ENCODE assay signal across 8 cellular contexts in the genomic region with DNA sequence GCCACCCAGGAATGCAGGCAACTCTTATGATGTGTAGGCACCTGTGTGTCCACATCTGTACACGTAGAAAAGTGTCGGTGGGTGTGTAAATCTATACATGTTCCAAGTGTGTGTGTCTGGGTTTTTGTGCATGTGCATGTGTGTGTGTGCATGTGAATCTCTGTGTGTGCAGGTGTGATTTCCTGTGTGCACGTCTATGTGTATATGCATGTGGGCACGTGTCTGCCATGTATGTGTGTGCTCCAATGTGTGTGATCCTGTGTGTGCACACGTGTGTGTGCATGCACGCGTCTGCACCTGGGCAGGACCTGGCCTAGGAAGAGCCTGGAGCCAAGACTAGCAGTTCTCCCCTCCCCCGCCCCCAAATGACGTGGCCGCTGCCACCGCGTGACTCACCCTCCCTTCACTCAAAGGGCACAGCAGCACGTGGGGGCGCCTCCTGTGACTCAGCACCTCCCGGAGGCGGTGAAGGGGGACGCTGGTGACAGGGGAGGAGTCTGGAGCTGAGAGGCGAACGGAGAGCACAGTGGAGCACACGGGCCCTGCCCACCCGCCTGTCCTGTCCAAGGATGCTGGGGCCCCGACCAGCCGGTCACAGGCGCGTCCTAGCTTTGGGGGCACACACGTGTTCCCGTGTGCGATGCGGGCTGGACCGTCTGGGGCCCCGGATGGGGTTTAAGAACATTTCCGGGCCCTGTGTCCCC. TPM values are rescaled to one million over a fixed set of nuclear protein-coding genes. Genes with fewer than 3 reads are reported as not detected.
DNase-seq lines count a peak whose midpoint lies in the region; ATAC-seq, FAIRE-seq and TF ChIP-seq lines count a peak whose summit lies in the region.

No MANE protein-coding gene starts in this region.

- H4K20me1 ChIP-seq in HepG2 (ENCODE audit: insufficient read depth, low read length) = no peaks in the 10 kb centered on the region; the same call in 1 of the 2 replicates

- TF ChIP-seq POLR2A in HepG2 (IDR thresholded peaks at IDR 0.05; ENCODE audit: insufficient read depth in 1 of 2, low read depth in 2 of 2, low read length in 2 of 2) = peak in 1 of 2 experiments; percentile 59; a peak in 2 of 4 replicates

- CTCF ChIA-PET in HepG2 (lab: Yijun Ruan, JAX; ENCODE audit: low intra/inter-chr PET ratio, low total read pairs) = no interaction called here

- POLR2A ChIA-PET in HepG2 (lab: Yijun Ruan, JAX) = interaction anchor here (0.9 to 16.4 kb wide), 8 partner anchors 8 to 60 kb away, joined by 3 to 722 read pairs (median 15); a partner anchor contains a TSS

- BruUV-seq in HepG2 (replicated peaks; lab: Mats Ljungman, UMichigan) = TSS peak; percentile 44

- peak; percentile 68 for FAIRE-seq in HepG2 (lab: Jason Lieb, UNC)

- TF ChIP-seq CTCF in HepG2 (CRISPR knock-in tag; IDR thresholded peaks at IDR 0.05) = peak; percentile 47

- H2AFZ ChIP-seq in HepG2 (ENCODE audit: low read length) = no peak overlapping the region

- peaks cover 76% of the 10 kb centered on the region for H3K4me1 ChIP-seq in HepG2 (ENCODE audit: insufficient read depth, low read length)

- no peaks in the 10 kb centered on the region for H3K79me2 ChIP-seq in HepG2 (ENCODE audit: insufficient read depth, low read length)

- in situ Hi-C loops in HepG2 (cut with HindIII; ENCODE audit: extremely low pct_ligation_motif_present, low pct_unique_long_range_greater_than_20kb) = no loop called here

- peak; percentile 94 for DNase-seq in A172 (ENCODE audit: low spot score)
- peak; percentile 97 for DNase-seq in NCI-H69 (lab: John Stamatoyannopoulos, UW)
- DNase-seq in activated CD4-positive, alpha-beta T cell treated with anti-CD3 and anti-CD28 coated beads, Interleukin-2, amount 50 U/mL, for 24 hours (ENCODE audit: low read depth in 1 of 2, low spot score in 1 of 2) = peak; percentile 87 to 95
- peak; percentile 97 for DNase-seq in dermis blood vessel endothelial cell
- peak; percentile 97 for DNase-seq in HepG2 (ENCODE audit: low spot score)
- DNase-seq in stimulated activated CD4-positive, alpha-beta T cell treated with anti-CD3 and anti-CD28 coated beads, Interleukin-2, amount 100 ng/mL, for 4 hours (ENCODE audit: low read depth) = peak; percentile 98

- no peaks in the 10 kb centered on the region for H3K27me3 ChIP-seq in HepG2 (ENCODE audit: control insufficient read depth in 1 of 2, insufficient read depth in 2 of 2, low read length in 2 of 2)

- peak overlapping the region; percentile 55 to 71 (median 58); a peak in 5 of 6 replicates for H3K4me3 ChIP-seq in HepG2 (replicated peaks in 1 of 3; ENCODE audit: insufficient read depth in 1 of 3, low read depth in 2 of 3, low read length in 3 of 3)

- peak; percentile 36 for ATAC-seq in GM18519 (IDR thresholded peaks at IDR 0.05; ENCODE audit: low FRiP score, unreplicated experiment)
- peak; percentile 57 for ATAC-seq in HG03045 (IDR thresholded peaks at IDR 0.05; ENCODE audit: unreplicated experiment)
- ATAC-seq in HepG2 = peak; percentile 54

- intact Hi-C loops in HepG2 (cut with micrococcal nuclease; ENCODE audit: unreplicated experiment) = no loop called here

- peak overlapping the region; percentile 79 for H3K4me2 ChIP-seq in HepG2 (ENCODE audit: low read depth, low read length)

- H3K27ac ChIP-seq in HepG2 (ENCODE audit: extremely low read length, insufficient read depth, low read length) = peak overlapping the region; percentile 57

- H3K36me3 ChIP-seq in HepG2 (replicated peaks in 1 of 2; ENCODE audit: control insufficient read depth in 1 of 2, insufficient read depth in 2 of 2, low read length in 2 of 2) = no peaks in the 10 kb centered on the region

- WGBS in HepG2 (ENCODE audit: low lambda C conversion rate) = 5% methylated on average over 10 of the region's 32 CpGs

- peak overlapping the region; percentile 70 for H3K9ac ChIP-seq in HepG2 (ENCODE audit: insufficient read depth, low read depth, low read length)

- peak; percentile 9 for TF ChIP-seq RAD21 in HepG2 (CRISPR knock-in tag; IDR thresholded peaks at IDR 0.05)

- TF ChIP-seq EP300 in HepG2 (IDR thresholded peaks at IDR 0.05; ENCODE audit: low read depth in 2 of 2, low read length in 2 of 2) (peak; percentile 42 to 87; a peak in 3 of 4 replicates), HepG2 (CRISPR knock-in tag; IDR thresholded peaks at IDR 0.05; ENCODE audit: borderline replicate concordance) (peak; percentile 94)

- no peaks in the 10 kb centered on the region for H3K9me3 ChIP-seq in HepG2 (ENCODE audit: low read length)

RNA-seq across cellular contexts. Expression of a gene that starts 10.1 kb away (rescaled TPM):
- total RNA-seq in A172 (2014; rRNA removed; shearing (Covaris generic)) = 41.7 and 48.7 TPM in 2 replicates
- total RNA-seq in dermis blood vessel endothelial cell (463 and 464 TPM in 2 replicates), HepG2 (2016; rRNA removed; fragmentation: Illumina TruSeq; extraction: Trizol) (18.2 and 31.2 TPM in 2 replicates)
- total RNA-seq in HepG2 (2016; cell fraction: cytosol; rRNA removed; fragmentation: Illumina TruSeq; extraction: Trizol; ENCODE audit: low read depth) = 12.4 and 12.6 TPM in 2 replicates
- total RNA-seq in HepG2 (2016; cell fraction: insoluble cytoplasmic fraction; rRNA removed; fragmentation: Illumina TruSeq; extraction: Trizol) = 17.3 and 32.7 TPM in 2 replicates
- total RNA-seq in HepG2 (2016; cell fraction: membrane; rRNA removed; fragmentation: Illumina TruSeq; extraction: Trizol) = 27.1 and 31.2 TPM in 2 replicates
- 24.6 and 30.5 TPM in 2 replicates for total RNA-seq in HepG2 (2016; cell fraction: nucleus; rRNA removed; fragmentation: Illumina TruSeq; extraction: Trizol)
- 21.6 and 24.1 TPM in 2 replicates for polyA plus RNA-seq in HepG2 (2011; rRNA removed)
- 21.4 and 47.8 TPM in 2 replicates for polyA plus RNA-seq in HepG2 (2011; cell fraction: cytosol; rRNA removed)
- 121 and 136 TPM in 2 replicates for polyA plus RNA-seq in HepG2 (2011; cell fraction: nucleus; rRNA removed)
- 22.6 and 36.4 TPM in 2 replicates for polyA plus RNA-seq in HepG2 (2012)
- polyA plus RNA-seq in HepG2 (2016; cell fraction: cytosol; fragmentation: Illumina TruSeq; extraction: Trizol; ENCODE audit: low read depth) = 7.3 and 9.3 TPM in 2 replicates
- polyA plus RNA-seq in HepG2 (2016; cell fraction: insoluble cytoplasmic fraction; fragmentation: Illumina TruSeq; extraction: Trizol; ENCODE audit: low read depth) = 21.4 and 25.4 TPM in 2 replicates
- polyA plus RNA-seq in HepG2 (2016; cell fraction: membrane; fragmentation: Illumina TruSeq; extraction: Trizol; ENCODE audit: low read depth) = 17.2 and 17.8 TPM in 2 replicates
- polyA plus RNA-seq in HepG2 (2016; cell fraction: nucleus; fragmentation: Illumina TruSeq; extraction: Trizol; ENCODE audit: insufficient read depth, low read depth) = 62.7 and 63.0 TPM in 2 replicates
- polyA minus RNA-seq in HepG2 (2011; rRNA and poly(A)+ RNA removed; ENCODE audit: low replicate concordance) = 8.8 and 50.3 TPM in 2 replicates
- polyA minus RNA-seq in HepG2 (2011; cell fraction: cytosol; rRNA and poly(A)+ RNA removed) = 23.0 and 37.5 TPM in 2 replicates
- polyA minus RNA-seq in HepG2 (2011; cell fraction: nucleus; rRNA and poly(A)+ RNA removed) = 17.0 and 22.8 TPM in 2 replicates

RNA-seq across cellular contexts. Expression of a gene that starts 41.9 kb away (rescaled TPM):
- not detected in 2 replicates for total RNA-seq in A172 (2014; rRNA removed; shearing (Covaris generic))
- total RNA-seq in dermis blood vessel endothelial cell (0.05 and 0.17 TPM in 2 replicates), HepG2 (2016; rRNA removed; fragmentation: Illumina TruSeq; extraction: Trizol) (not detected in 2 replicates)
- total RNA-seq in HepG2 (2016; cell fraction: cytosol; rRNA removed; fragmentation: Illumina TruSeq; extraction: Trizol; ENCODE audit: low read depth) = not detected in 2 replicates
- total RNA-seq in HepG2 (2016; cell fraction: insoluble cytoplasmic fraction; rRNA removed; fragmentation: Illumina TruSeq; extraction: Trizol) = not detected in 2 replicates
- not detected in 2 replicates for total RNA-seq in HepG2 (2016; cell fraction: membrane; rRNA removed; fragmentation: Illumina TruSeq; extraction: Trizol)
- not detected in 2 replicates for total RNA-seq in HepG2 (2016; cell fraction: nucleus; rRNA removed; fragmentation: Illumina TruSeq; extraction: Trizol)
- not detected in 2 replicates for polyA plus RNA-seq in HepG2 (2011; rRNA removed)
- polyA plus RNA-seq in HepG2 (2011; cell fraction: cytosol; rRNA removed) = not detected in 2 replicates
- not detected in 2 replicates for polyA plus RNA-seq in HepG2 (2011; cell fraction: nucleus; rRNA removed)
- polyA plus RNA-seq in HepG2 (2012) = not detected in 2 replicates
- not detected in 2 replicates for polyA plus RNA-seq in HepG2 (2016; cell fraction: cytosol; fragmentation: Illumina TruSeq; extraction: Trizol; ENCODE audit: low read depth)
- not detected in 2 replicates for polyA plus RNA-seq in HepG2 (2016; cell fraction: insoluble cytoplasmic fraction; fragmentation: Illumina TruSeq; extraction: Trizol; ENCODE audit: low read depth)
- not detected in 2 replicates for polyA plus RNA-seq in HepG2 (2016; cell fraction: membrane; fragmentation: Illumina TruSeq; extraction: Trizol; ENCODE audit: low read depth)
- not detected in 2 replicates for polyA plus RNA-seq in HepG2 (2016; cell fraction: nucleus; fragmentation: Illumina TruSeq; extraction: Trizol; ENCODE audit: insufficient read depth, low read depth)
- polyA minus RNA-seq in HepG2 (2011; rRNA and poly(A)+ RNA removed; ENCODE audit: low replicate concordance) = 0.07 TPM in 1 of 2 replicates, not detected in the other
- not detected in 2 replicates for polyA minus RNA-seq in HepG2 (2011; cell fraction: cytosol; rRNA and poly(A)+ RNA removed)
- polyA minus RNA-seq in HepG2 (2011; cell fraction: nucleus; rRNA and poly(A)+ RNA removed) = not detected in 2 replicates

RNA-seq across cellular contexts. Expression of a gene that starts 52.2 kb away (rescaled TPM):
- 41.9 and 48.3 TPM in 2 replicates for total RNA-seq in A172 (2014; rRNA removed; shearing (Covaris generic))
- total RNA-seq in dermis blood vessel endothelial cell (77.4 and 123 TPM in 2 replicates), HepG2 (2016; rRNA removed; fragmentation: Illumina TruSeq; extraction: Trizol) (19.6 and 44.7 TPM in 2 replicates)
- total RNA-seq in HepG2 (2016; cell fraction: cytosol; rRNA removed; fragmentation: Illumina TruSeq; extraction: Trizol; ENCODE audit: low read depth) = 22.4 and 24.2 TPM in 2 replicates
- 18.8 and 46.8 TPM in 2 replicates for total RNA-seq in HepG2 (2016; cell fraction: insoluble cytoplasmic fraction; rRNA removed; fragmentation: Illumina TruSeq; extraction: Trizol)
- 27.6 and 29.9 TPM in 2 replicates for total RNA-seq in HepG2 (2016; cell fraction: membrane; rRNA removed; fragmentation: Illumina TruSeq; extraction: Trizol)
- total RNA-seq in HepG2 (2016; cell fraction: nucleus; rRNA removed; fragmentation: Illumina TruSeq; extraction: Trizol) = 35.5 and 40.6 TPM in 2 replicates
- polyA plus RNA-seq in HepG2 (2011; rRNA removed) = 17.2 and 20.2 TPM in 2 replicates
- polyA plus RNA-seq in HepG2 (2011; cell fraction: cytosol; rRNA removed) = 16.7 and 25.6 TPM in 2 replicates
- polyA plus RNA-seq in HepG2 (2011; cell fraction: nucleus; rRNA removed) = 44.2 and 48.8 TPM in 2 replicates
- 9.4 and 10.2 TPM in 2 replicates for polyA plus RNA-seq in HepG2 (2012)
- polyA plus RNA-seq in HepG2 (2016; cell fraction: cytosol; fragmentation: Illumina TruSeq; extraction: Trizol; ENCODE audit: low read depth) = 25.8 and 29.9 TPM in 2 replicates
- polyA plus RNA-seq in HepG2 (2016; cell fraction: insoluble cytoplasmic fraction; fragmentation: Illumina TruSeq; extraction: Trizol; ENCODE audit: low read depth) = 22.7 and 25.1 TPM in 2 replicates
- polyA plus RNA-seq in HepG2 (2016; cell fraction: membrane; fragmentation: Illumina TruSeq; extraction: Trizol; ENCODE audit: low read depth) = 26.9 and 27.0 TPM in 2 replicates
- 89.1 and 100 TPM in 2 replicates for polyA plus RNA-seq in HepG2 (2016; cell fraction: nucleus; fragmentation: Illumina TruSeq; extraction: Trizol; ENCODE audit: insufficient read depth, low read depth)
- polyA minus RNA-seq in HepG2 (2011; rRNA and poly(A)+ RNA removed; ENCODE audit: low replicate concordance) = 6.9 and 14.7 TPM in 2 replicates
- 4.4 and 5.2 TPM in 2 replicates for polyA minus RNA-seq in HepG2 (2011; cell fraction: cytosol; rRNA and poly(A)+ RNA removed)
- polyA minus RNA-seq in HepG2 (2011; cell fraction: nucleus; rRNA and poly(A)+ RNA removed) = 4.5 and 4.7 TPM in 2 replicates

RNA-seq across cellular contexts. Expression of a gene that starts 52.4 kb away (rescaled TPM):
- total RNA-seq in A172 (2014; rRNA removed; shearing (Covaris generic)) = 8.8 and 10.4 TPM in 2 replicates
- total RNA-seq in dermis blood vessel endothelial cell = 14.6 and 24.7 TPM in 2 replicates
- 6.6 and 15.8 TPM in 2 replicates for total RNA-seq in HepG2 (2016; rRNA removed; fragmentation: Illumina TruSeq; extraction: Trizol)
- total RNA-seq in HepG2 (2016; cell fraction: cytosol; rRNA removed; fragmentation: Illumina TruSeq; extraction: Trizol; ENCODE audit: low read depth) = 1.5 and 3.0 TPM in 2 replicates
- total RNA-seq in HepG2 (2016; cell fraction: insoluble cytoplasmic fraction; rRNA removed; fragmentation: Illumina TruSeq; extraction: Trizol) = 6.8 and 15.6 TPM in 2 replicates
- total RNA-seq in HepG2 (2016; cell fraction: membrane; rRNA removed; fragmentation: Illumina TruSeq; extraction: Trizol) = 6.4 and 10.5 TPM in 2 replicates
- 10.6 and 14.2 TPM in 2 replicates for total RNA-seq in HepG2 (2016; cell fraction: nucleus; rRNA removed; fragmentation: Illumina TruSeq; extraction: Trizol)
- 7.8 and 9.5 TPM in 2 replicates for polyA plus RNA-seq in HepG2 (2011; rRNA removed)
- polyA plus RNA-seq in HepG2 (2011; cell fraction: cytosol; rRNA removed) = 5.9 and 6.1 TPM in 2 replicates
- polyA plus RNA-seq in HepG2 (2011; cell fraction: nucleus; rRNA removed) = 25.1 and 26.7 TPM in 2 replicates
- polyA plus RNA-seq in HepG2 (2012) = 9.4 and 10.0 TPM in 2 replicates
- 2.9 and 3.3 TPM in 2 replicates for polyA plus RNA-seq in HepG2 (2016; cell fraction: cytosol; fragmentation: Illumina TruSeq; extraction: Trizol; ENCODE audit: low read depth)
- 6.1 and 6.8 TPM in 2 replicates for polyA plus RNA-seq in HepG2 (2016; cell fraction: insoluble cytoplasmic fraction; fragmentation: Illumina TruSeq; extraction: Trizol; ENCODE audit: low read depth)
- polyA plus RNA-seq in HepG2 (2016; cell fraction: membrane; fragmentation: Illumina TruSeq; extraction: Trizol; ENCODE audit: low read depth) = 5.6 and 6.9 TPM in 2 replicates
- polyA plus RNA-seq in HepG2 (2016; cell fraction: nucleus; fragmentation: Illumina TruSeq; extraction: Trizol; ENCODE audit: insufficient read depth, low read depth) = 26.3 and 30.4 TPM in 2 replicates
- 5.8 and 12.8 TPM in 2 replicates for polyA minus RNA-seq in HepG2 (2011; rRNA and poly(A)+ RNA removed; ENCODE audit: low replicate concordance)
- polyA minus RNA-seq in HepG2 (2011; cell fraction: cytosol; rRNA and poly(A)+ RNA removed) = 5.7 and 7.1 TPM in 2 replicates
- polyA minus RNA-seq in HepG2 (2011; cell fraction: nucleus; rRNA and poly(A)+ RNA removed) = 3.4 and 4.5 TPM in 2 replicates

Comparison
In these comparisons a context has a peak if more than half of its experiments do, and no peak if none do; other contexts are left out.
1. Peak in every context shown above with its lines: DNase-seq, ATAC-seq, H3K4me3 ChIP-seq and H3K27ac ChIP-seq.